ENCODE assay signal across 16 cellular contexts in the genomic region with DNA sequence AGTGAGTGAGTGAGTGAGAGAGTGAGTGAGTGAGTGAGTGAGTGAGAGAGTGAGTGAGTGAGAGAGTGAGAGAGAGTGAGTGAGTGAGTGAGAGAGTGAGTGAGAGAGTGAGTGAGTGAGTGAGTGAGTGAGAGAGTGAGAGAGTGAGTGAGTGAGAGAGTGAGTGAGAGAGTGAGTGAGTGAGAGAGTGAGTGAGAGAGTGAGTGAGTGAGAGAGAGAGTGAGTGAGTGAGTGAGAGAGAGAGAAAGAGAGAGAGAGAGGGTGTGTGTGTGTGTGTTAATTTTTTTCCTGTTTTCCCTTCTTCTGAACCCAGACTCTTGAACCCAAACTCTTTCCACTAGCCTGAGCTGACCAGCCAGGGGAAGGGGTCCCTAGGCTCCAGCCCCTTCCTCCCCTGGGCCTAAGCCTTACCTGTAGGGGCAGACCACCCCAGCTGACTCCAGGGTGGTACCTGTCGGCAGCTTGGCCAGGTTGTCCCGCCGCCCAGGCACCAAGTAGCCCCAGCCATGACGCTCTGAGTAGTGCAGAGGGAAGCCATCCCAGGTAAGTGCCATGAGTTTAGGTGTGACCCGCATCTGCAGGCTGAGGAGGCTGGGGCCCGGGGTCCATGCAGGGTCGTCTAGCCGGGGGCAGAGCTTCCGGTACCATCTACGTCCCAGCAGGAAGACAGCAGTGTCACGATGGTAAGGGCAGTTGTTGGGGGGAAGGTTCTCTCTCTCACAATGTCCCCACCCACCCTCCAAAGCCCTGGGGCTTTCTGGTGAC.
"Had no signal": no experiment of that assay in that cellular context is flagged by ENCODE, and none has a peak within 500 bp of the region (broad histone marks: within the 10 kb centered on the region; RNA-seq: fewer than 3 reads in every experiment).

No MANE protein-coding gene starts in this region.

- FAIRE-seq: kidney had no signal

- H3K4me3 ChIP-seq: body of pancreas, gastroesophageal sphincter, left ventricle myocardium inferior, sigmoid colon, testis, upper lobe of right lung had no signal

- H3K4me1 ChIP-seq: testis had no signal

- H3K27me3 Mint-ChIP-seq: stimulated activated naive CD8-positive, alpha-beta T cell treated with anti-CD3 and anti-CD28 coated beads, Interleukin-15, Interleukin-2, amounts not matched to agents 100 ng/mL and 50 ng/mL, for 24 hours had no signal

- H3K9me3 Mint-ChIP-seq: stimulated activated naive CD8-positive, alpha-beta T cell treated with anti-CD3 and anti-CD28 coated beads, Interleukin-15, Interleukin-2, amounts not matched to agents 100 ng/mL and 50 ng/mL, for 24 hours had no signal

- H3K27ac ChIP-seq: body of pancreas, gastroesophageal sphincter, left ventricle myocardium inferior, sigmoid colon, testis, upper lobe of right lung had no signal

- DNase-seq: activated CD4-positive, alpha-beta T cell treated with anti-CD3 and anti-CD28 coated beads for 1 hour; activated CD8-positive, alpha-beta memory T cell treated with anti-CD3 and anti-CD28 coated beads for 24 hours; activated naive CD4-positive, alpha-beta T cell; amniotic stem cell; body of pancreas; effector memory CD4-positive, alpha-beta T cell; kidney; left ventricle myocardium inferior; mesenchymal stem cell; sigmoid colon; stimulated activated CD4-positive, alpha-beta T cell treated with anti-CD3 and anti-CD28 coated beads, Interleukin-2, amount 100 ng/mL, for 24 hours; T-helper 9 cell; testis; upper lobe of right lung had no signal

- H3K4me3 Mint-ChIP-seq: stimulated activated naive CD8-positive, alpha-beta T cell treated with anti-CD3 and anti-CD28 coated beads, Interleukin-15, Interleukin-2, amounts not matched to agents 100 ng/mL and 50 ng/mL, for 24 hours had no signal

- H3K9me3 ChIP-seq: body of pancreas, gastroesophageal sphincter, left ventricle myocardium inferior, sigmoid colon, testis, upper lobe of right lung had no signal

- ATAC-seq: body of pancreas, gastroesophageal sphincter, upper lobe of right lung had no signal

- H3K27me3 ChIP-seq: body of pancreas, gastroesophageal sphincter, sigmoid colon, testis, upper lobe of right lung had no signal
